In genomic region chr22:37601203-37601539, GRCh38 we compare ENCODE assay signal across 1 cellular context.
TF ChIP-seq lines count a peak whose summit lies in the region.

No MANE protein-coding gene starts in this region.

TF ChIP-seq in GM12878, 131 proteins besides CTCF, POLR2A, EP300 and RAD21:
- TF ChIP-seq MYC (IDR thresholded peaks at IDR 0.05; ENCODE audit: insufficient read depth, insufficient read length, insufficient replicate concordance, low read length, severe bottlenecking): no peak
- TF ChIP-seq SMAD5 (IDR thresholded peaks at IDR 0.05; ENCODE audit: low read depth): no peak
- no peak for TF ChIP-seq BACH1 (IDR thresholded peaks at IDR 0.05; ENCODE audit: borderline replicate concordance)
- TF ChIP-seq FOXK2 (IDR thresholded peaks at IDR 0.05): no peak
- no peak for TF ChIP-seq ZSCAN29 (IDR thresholded peaks at IDR 0.05)
- TF ChIP-seq RCOR1 (conservative IDR thresholded peaks at IDR 0.05; ENCODE audit: low read depth, low read length): no peak
- TF ChIP-seq SIX5 (IDR thresholded peaks at IDR 0.05; ENCODE audit: low read depth, low read length, severe bottlenecking): no peak
- no peak for TF ChIP-seq ZNF217 (IDR thresholded peaks at IDR 0.05)
- TF ChIP-seq BMI1 (IDR thresholded peaks at IDR 0.05; ENCODE audit: borderline replicate concordance): no peak
- no peak for TF ChIP-seq ZBTB4 (CRISPR knock-in tag; IDR thresholded peaks at IDR 0.05)
- TF ChIP-seq RUNX3 (IDR thresholded peaks at IDR 0.05; ENCODE audit: low read length): no peak
- TF ChIP-seq KAT2A (conservative IDR thresholded peaks at IDR 0.05; ENCODE audit: control insufficient read depth, low read depth, low read length): no peak
